Comparison of ENCODE assay signal across 31 cellular contexts in the genomic region with DNA sequence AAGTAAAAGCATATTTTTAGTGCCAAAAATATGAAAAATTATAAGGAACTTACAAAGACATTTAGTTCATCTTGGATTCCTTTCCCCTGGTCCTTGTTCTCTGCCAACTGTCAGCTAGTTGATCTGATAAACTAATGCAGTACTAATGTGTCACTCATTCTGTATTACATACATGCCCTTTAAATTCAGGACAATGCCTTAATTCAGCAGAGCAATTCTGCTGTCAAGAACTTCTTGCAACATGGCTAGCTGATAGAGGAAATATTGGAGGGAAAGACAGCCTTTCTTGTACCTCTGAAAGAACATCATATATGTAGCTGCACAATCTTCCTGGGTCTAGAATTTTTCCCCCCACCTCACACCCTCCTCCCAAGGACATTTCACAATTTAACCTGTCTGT.
"Had no signal": no experiment of that assay in that cellular context is flagged by ENCODE, and none has a peak within 500 bp of the region (broad histone marks: within the 10 kb centered on the region; RNA-seq: fewer than 3 reads in every experiment).

No MANE protein-coding gene starts in this region.

- H3K9me3 Mint-ChIP-seq: immature natural killer cell; mesothelial cell of epicardium; naive B cell; natural killer cell; neural progenitor cell; stimulated activated memory B cell treated with anti-CD40 and anti-IgM and Interleukin-4, amounts not matched to agents 10 μg/mL and 1 μg/mL and 100 μg/mL, for 72 hours; stimulated activated naive CD8-positive, alpha-beta T cell treated with anti-CD3 and anti-CD28 coated beads, Interleukin-15, amount 100 ng/mL, for 72 hours had no signal

- DNase-seq: hypothalamus; immature natural killer cell; kidney; left colon; left lung; lower lobe of right lung; mammary epithelial cell; mesenchymal stem cell; naive B cell; natural killer cell; occipital lobe; right lobe of liver; stimulated activated CD4-positive, alpha-beta T cell treated with anti-CD3 and anti-CD28 coated beads, Interleukin-1b, Interleukin-23, amount 100 ng/mL, for 48 hours; stimulated activated CD4-positive, alpha-beta T cell treated with anti-CD3 and anti-CD28 coated beads, Interleukin-2, amount 100 ng/mL, for 48 hours; stimulated activated CD4-positive, alpha-beta T cell treated with anti-CD3 and anti-CD28 coated beads, Interleukin-4, amount 100 ng/mL, for 4 hours; stimulated activated CD8-positive, alpha-beta memory T cell treated with anti-CD3 and anti-CD28 coated beads, Interleukin-4, amount 100 ng/mL, for 48 hours; stimulated activated naive CD4-positive, alpha-beta T cell treated with Interleukin-2 at 50 U/mL for 16 hours; stimulated activated naive CD8-positive, alpha-beta T cell treated with anti-CD3 and anti-CD28 coated beads, Interleukin-15, amount 100 ng/mL, for 72 hours; testis; tibial artery; trophoblast cell; upper lobe of right lung had no signal

- H3K27me3 Mint-ChIP-seq: naive B cell; stimulated activated memory B cell treated with anti-CD40 and anti-IgM and Interleukin-4, amounts not matched to agents 10 μg/mL and 1 μg/mL and 100 μg/mL, for 72 hours; stimulated activated naive CD8-positive, alpha-beta T cell treated with anti-CD3 and anti-CD28 coated beads, Interleukin-15, amount 100 ng/mL, for 72 hours had no signal

- H3K27ac Mint-ChIP-seq: immature natural killer cell; mesothelial cell of epicardium; natural killer cell; neural progenitor cell; stimulated activated memory B cell treated with anti-CD40 and anti-IgM and Interleukin-4, amounts not matched to agents 10 μg/mL and 1 μg/mL and 100 μg/mL, for 72 hours; stimulated activated naive CD8-positive, alpha-beta T cell treated with anti-CD3 and anti-CD28 coated beads, Interleukin-15, amount 100 ng/mL, for 72 hours had no signal

- H3K4me1 Mint-ChIP-seq: immature natural killer cell; naive B cell; natural killer cell; neural progenitor cell; stimulated activated memory B cell treated with anti-CD40 and anti-IgM and Interleukin-4, amounts not matched to agents 10 μg/mL and 1 μg/mL and 100 μg/mL, for 72 hours; stimulated activated naive CD8-positive, alpha-beta T cell treated with anti-CD3 and anti-CD28 coated beads, Interleukin-15, amount 100 ng/mL, for 72 hours had no signal

- H3K4me3 Mint-ChIP-seq: immature natural killer cell; mesothelial cell of epicardium; naive B cell; natural killer cell; neural progenitor cell; stimulated activated memory B cell treated with anti-CD40 and anti-IgM and Interleukin-4, amounts not matched to agents 10 μg/mL and 1 μg/mL and 100 μg/mL, for 72 hours; stimulated activated naive CD8-positive, alpha-beta T cell treated with anti-CD3 and anti-CD28 coated beads, Interleukin-15, amount 100 ng/mL, for 72 hours had no signal

- H3K27me3 ChIP-seq: left lung, neural progenitor cell, neutrophil, right atrium auricular region, right lobe of liver, testis, tibial artery, upper lobe of right lung had no signal

- H3K4me3 ChIP-seq: left lung, lower lobe of right lung, neural progenitor cell, right atrium auricular region, right lobe of liver, smooth muscle cell, testis, tibial artery, upper lobe of right lung had no signal

- H3K4me1 ChIP-seq: lower lobe of right lung, parathyroid adenoma, right atrium auricular region, right lobe of liver, testis, tibial artery, upper lobe of right lung had no signal

- H3K36me3 ChIP-seq: left lung, lower lobe of right lung, neural progenitor cell, neutrophil, right atrium auricular region, right lobe of liver, tibial artery, upper lobe of right lung had no signal

- FAIRE-seq: islet of Langerhans, kidney, urothelium cell line had no signal

- H3K9me3 ChIP-seq: left lung, lower lobe of right lung, neutrophil, right atrium auricular region, right lobe of liver, testis, tibial artery, upper lobe of right lung had no signal

- H3K36me3 Mint-ChIP-seq: immature natural killer cell, mesothelial cell of epicardium, naive B cell, natural killer cell, neural progenitor cell had no signal

- H3K27ac ChIP-seq: left lung, lower lobe of right lung, neural progenitor cell, neutrophil, parathyroid adenoma, right atrium auricular region, right lobe of liver, testis, tibial artery, upper lobe of right lung had no signal
